1 cellular context compared by ENCODE assay signal in genomic region chr6:34571388-34571787, GRCh38.
A peak's percentile ranks its signal among the peaks of the same experiment; 100 is the strongest.
TF ChIP-seq lines count a peak whose summit lies in the region.

No MANE protein-coding gene starts in this region.

TF ChIP-seq in HepG2, 621 proteins besides CTCF, POLR2A, EP300 and RAD21 (continued from another document):
- TF ChIP-seq RERE (CRISPR knock-in tag; IDR thresholded peaks at IDR 0.05; ENCODE audit: low read depth) (no peak), ZBTB46 (CRISPR knock-in tag; IDR thresholded peaks at IDR 0.05; ENCODE audit: borderline replicate concordance) (0 out of 2 replicates have a peak, but pooled peaks have one; percentile 13)
TF ChIP-seq in HepG2: peak in this region for 2.
